ENCODE assay signal across 9 cellular contexts in the genomic region with DNA sequence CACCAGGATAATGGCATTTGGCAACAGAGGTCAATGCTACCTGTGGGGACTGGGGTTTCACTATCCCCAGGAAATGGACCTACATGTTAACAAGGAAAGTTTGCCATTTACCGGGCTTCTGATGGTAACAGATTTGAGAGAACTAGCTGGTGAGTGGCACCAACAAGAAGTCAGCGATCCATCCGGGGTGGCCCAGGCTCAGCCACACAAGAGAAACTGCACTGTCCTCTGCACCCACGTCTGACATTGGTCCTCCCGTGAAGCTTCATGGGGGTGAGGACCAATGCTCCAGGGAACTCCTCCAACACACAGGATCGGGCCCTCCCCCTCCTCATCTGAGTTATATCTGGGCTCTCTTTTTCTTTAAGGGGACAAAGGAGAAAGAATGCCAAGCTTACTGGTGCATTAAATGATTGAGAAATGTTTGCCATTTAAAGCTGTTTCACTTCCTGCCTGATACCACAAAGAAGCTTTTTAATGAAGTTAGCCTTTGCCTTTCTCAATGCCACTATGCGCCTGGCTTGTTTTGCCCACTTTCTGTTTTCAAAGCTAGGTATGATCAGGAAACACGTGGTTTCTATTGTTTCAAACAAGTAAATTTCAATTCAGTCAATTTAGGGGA.
A peak's percentile ranks its signal among the peaks of the same experiment; 100 is the strongest.
DNase-seq lines count a peak whose midpoint lies in the region; ATAC-seq and TF ChIP-seq lines count a peak whose summit lies in the region.
"Had no signal": no experiment of that assay in that cellular context is flagged by ENCODE, and none has a peak within 500 bp of the region (broad histone marks: within the 10 kb centered on the region; RNA-seq: fewer than 3 reads in every experiment).

No MANE protein-coding gene starts in this region.

- peak overlapping the region; percentile 32 for H3K27ac ChIP-seq in CD4-positive, alpha-beta T cell (ENCODE audit: low read depth, low read length)
- H3K27ac ChIP-seq in neural progenitor cell: no peak overlapping the region

- H3K9me3 Mint-ChIP-seq in CD4-positive, alpha-beta T cell: no peaks in the 10 kb centered on the region
- no peaks in the 10 kb centered on the region for H3K9me3 Mint-ChIP-seq in activated CD4-positive, alpha-beta memory T cell treated with anti-CD3 and anti-CD28 coated beads for 36 hours
- H3K9me3 Mint-ChIP-seq in neural progenitor cell: no peaks in the 10 kb centered on the region

- peak; percentile 49 for ATAC-seq in CD4-positive, alpha-beta T cell (ENCODE audit: poor library complexity)
- ATAC-seq in GM19324 (IDR thresholded peaks at IDR 0.05; ENCODE audit: low FRiP score, unreplicated experiment) (peak; percentile 65), HG03196 (IDR thresholded peaks at IDR 0.05; ENCODE audit: unreplicated experiment) (peak; percentile 45)
- ATAC-seq: HCT116 had no signal

- no peaks in the 10 kb centered on the region for H3K36me3 Mint-ChIP-seq in CD4-positive, alpha-beta T cell (ENCODE audit: low read depth)
- peaks cover 5% of the 10 kb centered on the region for H3K36me3 Mint-ChIP-seq in activated CD4-positive, alpha-beta memory T cell treated with anti-CD3 and anti-CD28 coated beads for 36 hours
- H3K36me3 Mint-ChIP-seq in neural progenitor cell: no peaks in the 10 kb centered on the region

- no peaks in the 10 kb centered on the region for H3K9me3 ChIP-seq in CD4-positive, alpha-beta T cell (ENCODE audit: control insufficient read depth, low read length)
- H3K9me3 ChIP-seq in neural progenitor cell (ENCODE audit: low read depth): no peaks in the 10 kb centered on the region

- no peaks in the 10 kb centered on the region for H3K27me3 Mint-ChIP-seq in CD4-positive, alpha-beta T cell
- H3K27me3 Mint-ChIP-seq in activated CD4-positive, alpha-beta memory T cell treated with anti-CD3 and anti-CD28 coated beads for 36 hours: no peaks in the 10 kb centered on the region
- no peaks in the 10 kb centered on the region for H3K27me3 Mint-ChIP-seq in neural progenitor cell (ENCODE audit: insufficient read depth, low read depth)

- H3K4me2 ChIP-seq in neural progenitor cell: no peak overlapping the region

- H3K4me1 Mint-ChIP-seq in CD4-positive, alpha-beta T cell (ENCODE audit: low read depth): peaks cover 76% of the 10 kb centered on the region
- H3K4me1 Mint-ChIP-seq in activated CD4-positive, alpha-beta memory T cell treated with anti-CD3 and anti-CD28 coated beads for 36 hours (ENCODE audit: low read depth): peaks cover 91% of the 10 kb centered on the region
- peaks cover 24% of the 10 kb centered on the region for H3K4me1 Mint-ChIP-seq in neural progenitor cell

- CTCF ChIA-PET in CD4-positive, alpha-beta T cell (lab: Charles Lee): interaction anchor here (1.3 to 1.7 kb wide), 2 partner anchors 44 to 67 kb away, joined by 4 to 8 read pairs; no protein-coding TSS in a partner anchor
- CTCF ChIA-PET in activated CD4-positive, alpha-beta memory T cell treated with anti-CD3 and anti-CD28 coated beads for 36 hours (lab: Charles Lee): interaction anchor here (0.7 to 2.2 kb wide), 4 partner anchors 62 to 207 kb away, joined by 3 to 9 read pairs (median 4); no protein-coding TSS in a partner anchor

- no peaks in the 10 kb centered on the region for H3K27me3 ChIP-seq in CD4-positive, alpha-beta T cell (ENCODE audit: control insufficient read depth, insufficient read depth, low read length)
- H3K27me3 ChIP-seq in neural progenitor cell: no peaks in the 10 kb centered on the region

- POLR2A ChIA-PET in CD4-positive, alpha-beta T cell (lab: Charles Lee): interaction anchor here (0.7 to 1.6 kb wide), 11 partner anchors 10 to 1074 kb away, joined by 3 to 23 read pairs (median 5); a partner anchor contains a TSS
- POLR2A ChIA-PET in activated CD4-positive, alpha-beta memory T cell treated with anti-CD3 and anti-CD28 coated beads for 36 hours (lab: Charles Lee): interaction anchor here (0.9 to 2.7 kb wide), 9 partner anchors 10 to 207 kb away, joined by 3 to 32 read pairs (median 4); a partner anchor contains a TSS

- no peak overlapping the region for H3K9ac ChIP-seq in neural progenitor cell

- TF ChIP-seq CTCF in CD4-positive, alpha-beta T cell (IDR thresholded peaks at IDR 0.05): no peak
- no peak for TF ChIP-seq CTCF in neural progenitor cell (IDR thresholded peaks at IDR 0.05)

- no peaks in the 10 kb centered on the region for H4K20me1 ChIP-seq in neural progenitor cell (ENCODE audit: low read depth)

- H3F3A ChIP-seq in neural progenitor cell (ENCODE audit: low read depth): no peaks in the 10 kb centered on the region

- H3K79me2 ChIP-seq in neural progenitor cell (ENCODE audit: low read depth): no peaks in the 10 kb centered on the region

- H3K4me3 ChIP-seq in neural progenitor cell: no peak overlapping the region

- peak overlapping the region; percentile 49 for H3K4me3 Mint-ChIP-seq in CD4-positive, alpha-beta T cell
- peak overlapping the region; percentile 60 for H3K4me3 Mint-ChIP-seq in activated CD4-positive, alpha-beta memory T cell treated with anti-CD3 and anti-CD28 coated beads for 36 hours
- H3K4me3 Mint-ChIP-seq in neural progenitor cell: no peak overlapping the region

- peak overlapping the region; percentile 80 for H3K27ac Mint-ChIP-seq in CD4-positive, alpha-beta T cell
- H3K27ac Mint-ChIP-seq in activated CD4-positive, alpha-beta memory T cell treated with anti-CD3 and anti-CD28 coated beads for 36 hours: peak overlapping the region; percentile 90
- H3K27ac Mint-ChIP-seq in neural progenitor cell: peak overlapping the region; percentile 64

- H3K36me3 ChIP-seq in neural progenitor cell: no peaks in the 10 kb centered on the region

- no peak overlapping the region for H2AFZ ChIP-seq in neural progenitor cell (replicated peaks)

- H3K4me1 ChIP-seq in neural progenitor cell: peaks cover 4% of the 10 kb centered on the region

- intact Hi-C loops in CD4-positive, alpha-beta T cell (cut with DNase I, micrococcal nuclease): loop anchor here (5.0 kb wide), 3 partner anchors 40 to 205 kb away; a partner anchor contains a TSS
- intact Hi-C loops in activated CD4-positive, alpha-beta memory T cell treated with anti-CD3 and anti-CD28 coated beads for 36 hours (cut with micrococcal nuclease): loop anchor here (1.0 kb wide), 1 partner anchor 68 kb away; no protein-coding TSS in a partner anchor

- DNase-seq in CD4-positive, alpha-beta T cell: no peak
- DNase-seq in activated CD4-positive, alpha-beta memory T cell treated with anti-CD3 and anti-CD28 coated beads for 36 hours: peak; percentile 51
- DNase-seq in neural progenitor cell (ENCODE audit: low spot score): no peak
- no peak for DNase-seq in NCI-H69 (lab: John Stamatoyannopoulos, UW)
- no peak for DNase-seq in NCI-H2227 (lab: John Stamatoyannopoulos, UW; ENCODE audit: unreplicated experiment)
- DNase-seq in Ammon's horn (ENCODE audit: low spot score): no peak
